In the genomic region with DNA sequence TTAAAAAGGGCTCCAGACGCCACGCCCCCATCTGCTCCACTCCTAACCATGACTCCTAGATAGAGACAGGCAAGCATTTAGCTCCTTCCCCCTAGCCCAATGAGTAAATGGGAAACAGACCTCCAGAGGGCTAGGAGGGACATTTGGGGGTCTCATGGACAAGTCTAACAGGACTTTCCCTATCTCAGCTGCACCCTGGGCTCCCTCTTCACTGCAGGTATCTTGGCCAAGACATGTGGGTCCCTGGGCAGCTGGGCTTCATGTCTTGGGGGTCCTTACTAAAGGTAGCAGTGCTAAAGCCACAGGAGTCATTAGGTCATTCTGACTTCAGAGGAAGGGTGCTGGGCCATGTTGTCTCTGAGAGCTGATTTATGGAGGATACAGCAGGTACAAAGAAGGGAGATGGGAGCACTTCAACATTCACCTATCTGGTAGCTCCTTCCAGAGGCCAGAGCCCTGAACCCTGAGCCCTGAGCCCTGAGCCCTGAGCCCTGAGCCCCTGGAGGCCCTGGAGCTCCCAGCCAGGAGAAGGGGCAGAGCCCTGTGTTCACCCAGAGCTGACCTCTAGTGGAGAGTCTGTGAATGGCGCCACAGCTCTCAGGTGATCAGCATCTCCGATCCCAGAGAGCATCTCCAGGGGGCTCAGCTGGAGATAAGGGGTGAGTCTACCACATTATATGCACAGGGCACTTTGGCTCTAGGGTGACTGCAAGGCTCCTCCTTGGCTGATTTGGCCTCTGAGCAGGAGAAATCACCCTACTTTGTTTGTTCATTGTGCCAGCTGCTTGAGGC, we compare ENCODE assay signal across 1 cellular context.
TF ChIP-seq lines count a peak whose summit lies in the region.

No MANE protein-coding gene starts in this region.

TF ChIP-seq in A549, 52 proteins besides CTCF, POLR2A, EP300 and RAD21 (continued from another document):
- no peak for TF ChIP-seq USF2 (IDR thresholded peaks at IDR 0.05)
- TF ChIP-seq HDAC2 (IDR thresholded peaks at IDR 0.05): no peak
- no peak for TF ChIP-seq MAFK (IDR thresholded peaks at IDR 0.05; ENCODE audit: partially characterized antibody)
